In the genomic region with DNA sequence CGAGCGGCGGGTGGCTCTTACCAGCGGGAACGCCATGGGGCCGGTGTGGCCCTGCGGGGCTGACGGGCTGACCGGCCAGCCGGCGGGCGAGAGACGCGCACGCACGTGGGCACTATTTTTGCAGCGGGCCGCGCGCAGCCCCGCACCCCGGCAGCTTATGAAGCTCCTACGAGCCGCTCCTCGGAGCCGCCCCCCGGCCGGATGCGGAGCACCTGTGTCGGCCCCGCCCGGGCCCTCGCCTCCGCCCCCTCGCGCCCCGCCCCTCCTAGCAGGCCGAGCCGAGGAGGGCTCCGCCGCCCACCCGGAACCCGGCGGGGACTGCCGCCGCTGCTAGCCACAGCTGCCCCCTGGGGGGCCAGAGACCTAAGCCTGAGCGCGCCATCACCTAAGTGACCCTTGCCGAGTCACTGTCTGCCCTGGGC, we compare ENCODE assay signal across 8 cellular contexts. TPM values are rescaled to one million over a fixed set of nuclear protein-coding genes. Genes with fewer than 3 reads are reported as not detected.
DNase-seq lines count a peak whose midpoint lies in the region; ATAC-seq and TF ChIP-seq lines count a peak whose summit lies in the region.

No MANE protein-coding gene starts in this region.

- TF ChIP-seq RAD21 in IMR-90 (IDR thresholded peaks at IDR 0.05; ENCODE audit: low read length) = no peak

- no TSS peak for BruUV-seq in IMR-90 (replicated peaks; lab: Mats Ljungman, UMichigan)

- ATAC-seq in CD8-positive, alpha-beta T cell = peak; percentile 91
- ATAC-seq in IMR-90 (ENCODE audit: low read depth) = no peak
- ATAC-seq in left lobe of liver = no peak

- H3K27ac Mint-ChIP-seq in CD8-positive, alpha-beta T cell = no peak overlapping the region
- H3K27ac Mint-ChIP-seq in activated naive CD8-positive, alpha-beta T cell treated with anti-CD3 and anti-CD28 coated beads for 36 hours = no peak overlapping the region
- no peak overlapping the region for H3K27ac Mint-ChIP-seq in immature natural killer cell

- H3K18ac ChIP-seq in IMR-90 (ENCODE audit: low read depth, low read length) = no peak overlapping the region

- no peak overlapping the region for H3K9ac ChIP-seq in IMR-90 (ENCODE audit: low read depth, low read length)

- H3K9me3 Mint-ChIP-seq in CD8-positive, alpha-beta T cell = no peaks in the 10 kb centered on the region
- H3K9me3 Mint-ChIP-seq in activated naive CD8-positive, alpha-beta T cell treated with anti-CD3 and anti-CD28 coated beads for 36 hours = no peaks in the 10 kb centered on the region
- H3K9me3 Mint-ChIP-seq in immature natural killer cell = peaks cover 0 to 5% (median 0%) of the 10 kb centered on the region in 6 donors

- peak overlapping the region; percentile 60 for H3K4me3 ChIP-seq in CD8-positive, alpha-beta T cell (ENCODE audit: low read depth, low read length)
- H3K4me3 ChIP-seq in IMR-90 (ENCODE audit: insufficient read depth, low read depth, low read length) = peak overlapping the region; percentile 63

- no peaks in the 10 kb centered on the region for H4K20me1 ChIP-seq in IMR-90 (ENCODE audit: insufficient read depth, low read length)

- peaks cover 20% of the 10 kb centered on the region for H3K27me3 Mint-ChIP-seq in CD8-positive, alpha-beta T cell (ENCODE audit: low read depth)
- H3K27me3 Mint-ChIP-seq in activated naive CD8-positive, alpha-beta T cell treated with anti-CD3 and anti-CD28 coated beads for 36 hours = peaks cover 47% of the 10 kb centered on the region
- peaks cover 14 to 38% (median 16%) of the 10 kb centered on the region in 3 donors for H3K27me3 Mint-ChIP-seq in immature natural killer cell (ENCODE audit: low read depth in 3 of 3)

- no peaks in the 10 kb centered on the region for H3K27me3 ChIP-seq in CD8-positive, alpha-beta T cell (ENCODE audit: insufficient read depth, low read length)
- H3K27me3 ChIP-seq in IMR-90 (ENCODE audit: control insufficient read depth, insufficient read depth, low read length) = peaks cover 45% of the 10 kb centered on the region

- H3K23ac ChIP-seq in IMR-90 (ENCODE audit: low read depth, low read length) = no peak overlapping the region

- no peak overlapping the region for H2AK5ac ChIP-seq in IMR-90 (ENCODE audit: low read depth, low read length)

- H3K4me2 ChIP-seq in IMR-90 (ENCODE audit: low read depth, low read length) = peak overlapping the region; percentile 82

- H3K4ac ChIP-seq in IMR-90 (ENCODE audit: low read depth, low read length) = no peak overlapping the region

- H2BK20ac ChIP-seq in IMR-90 (ENCODE audit: low read depth, low read length) = no peak overlapping the region

- peak overlapping the region; percentile 70 for H3K4me3 Mint-ChIP-seq in CD8-positive, alpha-beta T cell
- peak overlapping the region; percentile 37 for H3K4me3 Mint-ChIP-seq in activated naive CD8-positive, alpha-beta T cell treated with anti-CD3 and anti-CD28 coated beads for 36 hours
- peak overlapping the region; percentile 40 to 70 (median 51) for H3K4me3 Mint-ChIP-seq in immature natural killer cell

- DNase-seq in CD8-positive, alpha-beta T cell = peak; percentile 24 to 78 (median 58)
- no peak for DNase-seq in IMR-90
- peak; percentile 70 for DNase-seq in activated naive CD8-positive, alpha-beta T cell treated with anti-CD3 and anti-CD28 coated beads for 36 hours
- peak in 2 of 3 donors; percentile 2 to 6 for DNase-seq in immature natural killer cell
- DNase-seq in stimulated activated CD4-positive, alpha-beta T cell treated with anti-CD3 and anti-CD28 coated beads, Interleukin-4, amount 100 ng/mL, for 24 hours = peak; percentile 36
- DNase-seq in amniotic stem cell (lab: John Stamatoyannopoulos, UW) = no peak
- no peak for DNase-seq in left lobe of liver (ENCODE audit: low spot score)
- DNase-seq in RWPE1 (ENCODE audit: low spot score) = no peak

- no peak overlapping the region for H4K8ac ChIP-seq in IMR-90 (ENCODE audit: low read depth in 2 of 2, low read length in 2 of 2)

- in situ Hi-C loops in IMR-90 (cut with MboI; ENCODE audit: low sequenced_read_pairs) = no loop called here

- no peak overlapping the region for H2BK120ac ChIP-seq in IMR-90 (ENCODE audit: low read depth, low read length)

- 0% methylated on average over 21 of the region's 49 CpGs; no CpG with 5 or more reads in 1 of the 2 experiments for WGBS in IMR-90 (ENCODE audit: extremely low coverage in 2 of 2, insufficient read length in 1 of 2), 2 experiments

- CTCF ChIA-PET in CD8-positive, alpha-beta T cell (lab: Charles Lee) = no interaction called here
- CTCF ChIA-PET in IMR-90 (lab: Yijun Ruan, JAX) = no interaction called here
- CTCF ChIA-PET in RWPE1 (lab: Yijun Ruan, JAX) = interaction anchor here (0.6 kb wide), 1 partner anchor 810 kb away, joined by 3 read pairs; no protein-coding TSS in a partner anchor

- H2BK5ac ChIP-seq in IMR-90 (ENCODE audit: low read depth, low read length, poor library complexity, severe bottlenecking) = no peak overlapping the region

- no peak overlapping the region for H2BK15ac ChIP-seq in IMR-90 (ENCODE audit: low read depth, low read length)

- H4K91ac ChIP-seq in IMR-90 (ENCODE audit: insufficient read depth, low read depth, low read length) = no peak overlapping the region

- H3K9me1 ChIP-seq in IMR-90 (ENCODE audit: insufficient read depth, low read length) = no peaks in the 10 kb centered on the region

- H3K27ac ChIP-seq in CD8-positive, alpha-beta T cell (ENCODE audit: low read depth, low read length) = no peak overlapping the region
- no peak overlapping the region for H3K27ac ChIP-seq in IMR-90 (ENCODE audit: insufficient read depth, low read length)
- H3K27ac ChIP-seq in RWPE1 = no peak overlapping the region

- no peak overlapping the region for H2AK9ac ChIP-seq in IMR-90 (replicated peaks; ENCODE audit: low read depth, low read length, poor library complexity)

- H3K4me1 Mint-ChIP-seq in CD8-positive, alpha-beta T cell (ENCODE audit: low read depth) = peaks cover 12% of the 10 kb centered on the region
- H3K4me1 Mint-ChIP-seq in activated naive CD8-positive, alpha-beta T cell treated with anti-CD3 and anti-CD28 coated beads for 36 hours = peaks cover 2% of the 10 kb centered on the region
- H3K4me1 Mint-ChIP-seq in immature natural killer cell = peaks cover 0 to 6% of the 10 kb centered on the region in 2 donors

- H3K14ac ChIP-seq in IMR-90 (replicated peaks; ENCODE audit: low read depth, low read length) = no peak overlapping the region

- H3K36me3 Mint-ChIP-seq in CD8-positive, alpha-beta T cell = no peaks in the 10 kb centered on the region
- H3K36me3 Mint-ChIP-seq in activated naive CD8-positive, alpha-beta T cell treated with anti-CD3 and anti-CD28 coated beads for 36 hours = peaks cover 2% of the 10 kb centered on the region
- H3K36me3 Mint-ChIP-seq in immature natural killer cell = no peaks in the 10 kb centered on the region

- dilution Hi-C loops in IMR-90 (cut with HindIII; ENCODE audit: low sequenced_read_pairs, unreplicated experiment) = no loop called here

- no peaks in the 10 kb centered on the region for H3K79me1 ChIP-seq in IMR-90 (ENCODE audit: low read depth in 1 of 2, low read length in 2 of 2)

- POLR2A ChIA-PET in CD8-positive, alpha-beta T cell (lab: Charles Lee) = interaction anchor here (0.7 kb wide), 1 partner anchor 24 kb away, joined by 4 read pairs; no protein-coding TSS in a partner anchor
- POLR2A ChIA-PET in IMR-90 (lab: Charles Lee; ENCODE audit: unreplicated experiment) (no interaction called here), RWPE1 (lab: Yijun Ruan, JAX; ENCODE audit: low non-redundant PET) (interaction anchor here (0.5 kb wide), 1 partner anchor 107 kb away, joined by 3 read pairs; no protein-coding TSS in a partner anchor)

- peaks cover 20% of the 10 kb centered on the region for H3K4me1 ChIP-seq in CD8-positive, alpha-beta T cell (ENCODE audit: insufficient read depth, low read length)
- H3K4me1 ChIP-seq in IMR-90 (ENCODE audit: control insufficient read depth, insufficient read depth, low read length) = no peaks in the 10 kb centered on the region

- no peak overlapping the region for H3K56ac ChIP-seq in IMR-90 (ENCODE audit: extremely low read depth, insufficient read depth, low read length)

- no peaks in the 10 kb centered on the region for H3K36me3 ChIP-seq in CD8-positive, alpha-beta T cell (ENCODE audit: insufficient read depth, low read length)
- no peaks in the 10 kb centered on the region for H3K36me3 ChIP-seq in IMR-90 (ENCODE audit: control insufficient read depth, insufficient read depth, low read length)

- no peak overlapping the region for H4K5ac ChIP-seq in IMR-90 (ENCODE audit: low read depth, low read length)

- peak overlapping the region; percentile 88 for H2AFZ ChIP-seq in IMR-90 (replicated peaks; ENCODE audit: low read length, poor library complexity)

- H3K9me3 ChIP-seq in CD8-positive, alpha-beta T cell (ENCODE audit: low read length) = no peaks in the 10 kb centered on the region
- H3K9me3 ChIP-seq in IMR-90 (ENCODE audit: control insufficient read depth, insufficient read depth, low read length) = peaks cover 2% of the 10 kb centered on the region; the same call in 1 of the 2 replicates

- no peak for TF ChIP-seq POLR2A in IMR-90 (IDR thresholded peaks at IDR 0.05; ENCODE audit: low read depth, low read length)

- TF ChIP-seq CTCF in CD8-positive, alpha-beta T cell (IDR thresholded peaks at IDR 0.05) = no peak
- TF ChIP-seq CTCF in IMR-90 (conservative IDR thresholded peaks at IDR 0.05; ENCODE audit: low read depth, low read length) (no peak), RWPE1 (conservative IDR thresholded peaks at IDR 0.05; ENCODE audit: low read depth) (no peak)

- intact Hi-C loops in CD8-positive, alpha-beta T cell (cut with DNase I, micrococcal nuclease) = loop anchor here (1.0 to 5.0 kb wide), 5 partner anchors 32 to 108 kb away; a partner anchor contains a TSS
- intact Hi-C loops in IMR-90 (cut with micrococcal nuclease) = loop anchor here (1.0 to 10.0 kb wide), 2 partner anchors 108 to 357 kb away; a partner anchor contains a TSS

TF ChIP-seq in IMR-90, 13 proteins besides CTCF, POLR2A, EP300 and RAD21:
- TF ChIP-seq RFX5 (IDR thresholded peaks at IDR 0.05; ENCODE audit: low read depth, low read length) (no peak), CHD1 (IDR thresholded peaks at IDR 0.05; ENCODE audit: low read depth, low read length) (no peak)
- TF ChIP-seq, protein P1, sequence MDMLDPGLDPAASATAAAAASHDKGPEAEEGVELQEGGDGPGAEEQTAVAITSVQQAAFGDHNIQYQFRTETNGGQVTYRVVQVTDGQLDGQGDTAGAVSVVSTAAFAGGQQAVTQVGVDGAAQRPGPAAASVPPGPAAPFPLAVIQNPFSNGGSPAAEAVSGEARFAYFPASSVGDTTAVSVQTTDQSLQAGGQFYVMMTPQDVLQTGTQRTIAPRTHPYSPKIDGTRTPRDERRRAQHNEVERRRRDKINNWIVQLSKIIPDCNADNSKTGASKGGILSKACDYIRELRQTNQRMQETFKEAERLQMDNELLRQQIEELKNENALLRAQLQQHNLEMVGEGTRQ (IDR thresholded peaks at IDR 0.05; ENCODE audit: low read depth, low read length) = no peak

RNA-seq across cellular contexts. Expression of a gene that starts 0.7 kb away (rescaled TPM):
- total RNA-seq in CD8-positive, alpha-beta T cell = under 1 TPM; 0.27 to 0.53 TPM
- total RNA-seq in IMR-90 (2012; rRNA removed) (6.9 and 12.5 TPM in 2 replicates), left lobe of liver (0.23 TPM)
- polyA plus RNA-seq in IMR-90 (2012; rRNA removed) (7.8 and 8.9 TPM in 2 replicates), immature natural killer cell (not detected)
- 7.1 and 12.1 TPM in 2 replicates for polyA plus RNA-seq in IMR-90 (2012; cell fraction: cytosol; rRNA removed)
- 17.2 and 25.0 TPM in 2 replicates for polyA plus RNA-seq in IMR-90 (2012; cell fraction: nucleus; rRNA removed; ENCODE audit: low replicate concordance)
- total RNA-seq in activated naive CD8-positive, alpha-beta T cell treated with anti-CD3 and anti-CD28 coated beads for 36 hours = 1 to 10 TPM; 1.0 to 1.1 TPM

Comparison
In these comparisons a context has a peak if more than half of its experiments do, and no peak if none do; other contexts are left out.
1. DNase-seq: peak in CD8-positive, alpha-beta T cell (7 of 7), activated naive CD8-positive, alpha-beta T cell treated with anti-CD3 and anti-CD28 coated beads for 36 hours (single experiment), immature natural killer cell (2 of 3) and stimulated activated CD4-positive, alpha-beta T cell treated with anti-CD3 and anti-CD28 coated beads, Interleukin-4, amount 100 ng/mL, for 24 hours (single experiment); none in IMR-90 (single experiment), amniotic stem cell (single experiment), left lobe of liver (single experiment) and RWPE1 (single experiment).
2. Peak in every context shown above with its lines, with median percentiles within 50 percentile points of each other: H3K4me3 Mint-ChIP-seq.